ENCODE assay signal across 1 cellular context in the genomic region with DNA sequence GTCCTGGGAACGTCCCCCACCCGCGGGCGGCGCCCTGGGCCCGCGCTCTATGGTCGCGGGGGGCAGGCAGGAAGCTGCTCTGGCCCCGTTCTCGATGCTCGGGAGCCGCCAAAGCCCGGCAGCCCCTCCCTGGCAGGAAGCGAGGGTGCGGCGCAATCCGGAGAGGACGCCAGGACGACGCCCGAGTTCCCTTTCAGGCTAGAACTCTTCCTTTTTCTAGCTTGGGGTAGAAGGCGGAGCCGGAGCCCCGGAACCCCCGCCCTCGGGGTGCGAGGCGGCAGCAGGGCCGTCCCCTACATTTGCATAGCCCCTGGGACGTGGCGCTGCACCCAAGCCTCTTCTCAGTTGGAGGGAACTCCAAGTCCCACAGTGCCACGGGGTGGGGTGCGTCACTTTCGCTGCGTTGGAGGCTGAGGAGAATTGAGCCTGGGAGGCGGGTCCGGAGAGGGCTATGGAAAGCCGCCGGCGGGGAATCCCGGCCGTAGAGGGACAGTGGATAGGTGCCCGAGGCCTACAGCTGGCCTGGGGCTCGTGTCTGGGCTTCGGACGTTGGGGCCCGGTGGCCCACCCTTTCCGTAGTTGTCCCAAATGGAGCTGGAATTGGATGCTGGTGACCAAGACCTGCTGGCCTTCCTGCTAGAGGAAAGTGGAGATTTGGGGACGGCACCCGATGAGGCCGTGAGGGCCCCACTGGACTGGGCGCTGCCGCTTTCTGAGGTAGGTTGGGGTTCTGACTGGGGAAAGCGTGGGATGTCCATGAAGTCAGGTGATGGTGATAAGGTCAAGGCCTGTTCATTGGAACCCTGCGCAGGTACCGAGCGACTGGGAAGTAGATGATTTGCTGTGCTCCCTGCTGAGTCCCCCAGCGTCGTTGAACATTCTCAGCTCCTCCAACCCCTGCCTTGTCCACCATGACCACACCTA.
TF ChIP-seq lines count a peak whose summit lies in the region.

A gene with protein sequence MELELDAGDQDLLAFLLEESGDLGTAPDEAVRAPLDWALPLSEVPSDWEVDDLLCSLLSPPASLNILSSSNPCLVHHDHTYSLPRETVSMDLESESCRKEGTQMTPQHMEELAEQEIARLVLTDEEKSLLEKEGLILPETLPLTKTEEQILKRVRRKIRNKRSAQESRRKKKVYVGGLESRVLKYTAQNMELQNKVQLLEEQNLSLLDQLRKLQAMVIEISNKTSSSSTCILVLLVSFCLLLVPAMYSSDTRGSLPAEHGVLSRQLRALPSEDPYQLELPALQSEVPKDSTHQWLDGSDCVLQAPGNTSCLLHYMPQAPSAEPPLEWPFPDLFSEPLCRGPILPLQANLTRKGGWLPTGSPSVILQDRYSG (plus strand): TSS at position 482 of the 924 bp plus-strand sequence. CDS start 107 bp downstream, at position 589.
A gene with protein sequence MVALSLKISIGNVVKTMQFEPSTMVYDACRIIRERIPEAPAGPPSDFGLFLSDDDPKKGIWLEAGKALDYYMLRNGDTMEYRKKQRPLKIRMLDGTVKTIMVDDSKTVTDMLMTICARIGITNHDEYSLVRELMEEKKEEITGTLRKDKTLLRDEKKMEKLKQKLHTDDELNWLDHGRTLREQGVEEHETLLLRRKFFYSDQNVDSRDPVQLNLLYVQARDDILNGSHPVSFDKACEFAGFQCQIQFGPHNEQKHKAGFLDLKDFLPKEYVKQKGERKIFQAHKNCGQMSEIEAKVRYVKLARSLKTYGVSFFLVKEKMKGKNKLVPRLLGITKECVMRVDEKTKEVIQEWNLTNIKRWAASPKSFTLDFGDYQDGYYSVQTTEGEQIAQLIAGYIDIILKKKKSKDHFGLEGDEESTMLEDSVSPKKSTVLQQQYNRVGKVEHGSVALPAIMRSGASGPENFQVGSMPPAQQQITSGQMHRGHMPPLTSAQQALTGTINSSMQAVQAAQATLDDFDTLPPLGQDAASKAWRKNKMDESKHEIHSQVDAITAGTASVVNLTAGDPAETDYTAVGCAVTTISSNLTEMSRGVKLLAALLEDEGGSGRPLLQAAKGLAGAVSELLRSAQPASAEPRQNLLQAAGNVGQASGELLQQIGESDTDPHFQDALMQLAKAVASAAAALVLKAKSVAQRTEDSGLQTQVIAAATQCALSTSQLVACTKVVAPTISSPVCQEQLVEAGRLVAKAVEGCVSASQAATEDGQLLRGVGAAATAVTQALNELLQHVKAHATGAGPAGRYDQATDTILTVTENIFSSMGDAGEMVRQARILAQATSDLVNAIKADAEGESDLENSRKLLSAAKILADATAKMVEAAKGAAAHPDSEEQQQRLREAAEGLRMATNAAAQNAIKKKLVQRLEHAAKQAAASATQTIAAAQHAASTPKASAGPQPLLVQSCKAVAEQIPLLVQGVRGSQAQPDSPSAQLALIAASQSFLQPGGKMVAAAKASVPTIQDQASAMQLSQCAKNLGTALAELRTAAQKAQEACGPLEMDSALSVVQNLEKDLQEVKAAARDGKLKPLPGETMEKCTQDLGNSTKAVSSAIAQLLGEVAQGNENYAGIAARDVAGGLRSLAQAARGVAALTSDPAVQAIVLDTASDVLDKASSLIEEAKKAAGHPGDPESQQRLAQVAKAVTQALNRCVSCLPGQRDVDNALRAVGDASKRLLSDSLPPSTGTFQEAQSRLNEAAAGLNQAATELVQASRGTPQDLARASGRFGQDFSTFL (N-terminal part only) (minus strand): TSS at position 11 of the 924 bp plus-strand sequence. CDS start 6,501 bp downstream, outside the sequence.

TF ChIP-seq in neural cell, 6 proteins besides CTCF, POLR2A, EP300 and RAD21 (continued from another document):
- TF ChIP-seq, protein P1, sequence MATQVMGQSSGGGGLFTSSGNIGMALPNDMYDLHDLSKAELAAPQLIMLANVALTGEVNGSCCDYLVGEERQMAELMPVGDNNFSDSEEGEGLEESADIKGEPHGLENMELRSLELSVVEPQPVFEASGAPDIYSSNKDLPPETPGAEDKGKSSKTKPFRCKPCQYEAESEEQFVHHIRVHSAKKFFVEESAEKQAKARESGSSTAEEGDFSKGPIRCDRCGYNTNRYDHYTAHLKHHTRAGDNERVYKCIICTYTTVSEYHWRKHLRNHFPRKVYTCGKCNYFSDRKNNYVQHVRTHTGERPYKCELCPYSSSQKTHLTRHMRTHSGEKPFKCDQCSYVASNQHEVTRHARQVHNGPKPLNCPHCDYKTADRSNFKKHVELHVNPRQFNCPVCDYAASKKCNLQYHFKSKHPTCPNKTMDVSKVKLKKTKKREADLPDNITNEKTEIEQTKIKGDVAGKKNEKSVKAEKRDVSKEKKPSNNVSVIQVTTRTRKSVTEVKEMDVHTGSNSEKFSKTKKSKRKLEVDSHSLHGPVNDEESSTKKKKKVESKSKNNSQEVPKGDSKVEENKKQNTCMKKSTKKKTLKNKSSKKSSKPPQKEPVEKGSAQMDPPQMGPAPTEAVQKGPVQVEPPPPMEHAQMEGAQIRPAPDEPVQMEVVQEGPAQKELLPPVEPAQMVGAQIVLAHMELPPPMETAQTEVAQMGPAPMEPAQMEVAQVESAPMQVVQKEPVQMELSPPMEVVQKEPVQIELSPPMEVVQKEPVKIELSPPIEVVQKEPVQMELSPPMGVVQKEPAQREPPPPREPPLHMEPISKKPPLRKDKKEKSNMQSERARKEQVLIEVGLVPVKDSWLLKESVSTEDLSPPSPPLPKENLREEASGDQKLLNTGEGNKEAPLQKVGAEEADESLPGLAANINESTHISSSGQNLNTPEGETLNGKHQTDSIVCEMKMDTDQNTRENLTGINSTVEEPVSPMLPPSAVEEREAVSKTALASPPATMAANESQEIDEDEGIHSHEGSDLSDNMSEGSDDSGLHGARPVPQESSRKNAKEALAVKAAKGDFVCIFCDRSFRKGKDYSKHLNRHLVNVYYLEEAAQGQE (IDR thresholded peaks at IDR 0.05; ENCODE audit: borderline replicate concordance) = no peak
- TF ChIP-seq EZH2 (IDR thresholded peaks at IDR 0.05; ENCODE audit: borderline replicate concordance, insufficient read depth, low read length, poor library complexity, severe bottlenecking) (no peak), SMC3 (conservative IDR thresholded peaks at IDR 0.05; ENCODE audit: poor library complexity) (peak; percentile 26), POLR2AphosphoS5 (IDR thresholded peaks at IDR 0.05) (peak; percentile 86)
